In genomic region chr16:9153502-9153864, GRCh38 we compare ENCODE assay signal across 16 cellular contexts.
A peak's percentile ranks its signal among the peaks of the same experiment; 100 is the strongest.
DNase-seq lines count a peak whose midpoint lies in the region; ATAC-seq, FAIRE-seq and TF ChIP-seq lines count a peak whose summit lies in the region.
"Had no signal": no experiment of that assay in that cellular context is flagged by ENCODE, and none has a peak within 500 bp of the region (broad histone marks: within the 10 kb centered on the region; RNA-seq: fewer than 3 reads in every experiment).

No MANE protein-coding gene starts in this region.

- H3K27me3 ChIP-seq in IMR-90 (ENCODE audit: control insufficient read depth, insufficient read depth, low read length) = no peaks in the 10 kb centered on the region; the same call in 1 of the 2 replicates

- no peak overlapping the region for H3K27ac ChIP-seq in IMR-90 (ENCODE audit: insufficient read depth, low read length)
- H3K27ac ChIP-seq: GM23248 had no signal

- no peak overlapping the region for H3K4me2 ChIP-seq in IMR-90 (ENCODE audit: low read depth, low read length)

- no peak for TF ChIP-seq RAD21 in IMR-90 (IDR thresholded peaks at IDR 0.05; ENCODE audit: low read length)

- no peak overlapping the region for H2AK9ac ChIP-seq in IMR-90 (replicated peaks; ENCODE audit: low read depth, low read length, poor library complexity)

- 96 to 100% methylated on average over 4 of the region's 4 CpGs for WGBS in IMR-90 (ENCODE audit: extremely low coverage in 2 of 2, insufficient read length in 1 of 2), 2 experiments

- no peak overlapping the region for H4K5ac ChIP-seq in IMR-90 (ENCODE audit: low read depth, low read length)

- POLR2A ChIA-PET in IMR-90 (lab: Charles Lee; ENCODE audit: unreplicated experiment) = no interaction called here

- dilution Hi-C loops in IMR-90 (cut with HindIII; ENCODE audit: low sequenced_read_pairs, unreplicated experiment) = no loop called here

- no peak overlapping the region for H2AK5ac ChIP-seq in IMR-90 (ENCODE audit: low read depth, low read length)

- BruUV-seq in IMR-90 (replicated peaks; lab: Mats Ljungman, UMichigan) = no TSS peak

- H2AFZ ChIP-seq in IMR-90 (replicated peaks; ENCODE audit: low read length, poor library complexity) = no peak overlapping the region
- H2AFZ ChIP-seq: GM23248 had no signal

- H3K79me1 ChIP-seq in IMR-90 (ENCODE audit: low read depth in 1 of 2, low read length in 2 of 2) = no peaks in the 10 kb centered on the region

- peaks cover 3% of the 10 kb centered on the region for H3K4me1 Mint-ChIP-seq in endothelial cell (ENCODE audit: unreplicated experiment)

- TF ChIP-seq POLR2A in H54 (IDR thresholded peaks at IDR 0.05; ENCODE audit: low read depth, low read length) (no peak), IMR-90 (IDR thresholded peaks at IDR 0.05; ENCODE audit: low read depth, low read length) (no peak)

- no peak overlapping the region for H2BK120ac ChIP-seq in IMR-90 (ENCODE audit: low read depth, low read length)

- no peak overlapping the region for H4K91ac ChIP-seq in IMR-90 (ENCODE audit: insufficient read depth, low read depth, low read length)

- no peak overlapping the region for H3K4me3 ChIP-seq in IMR-90 (ENCODE audit: insufficient read depth, low read depth, low read length)
- H3K4me3 ChIP-seq: GM23248, HAP-1 had no signal

- in situ Hi-C loops in IMR-90 (cut with MboI; ENCODE audit: low sequenced_read_pairs) = loop anchor here (10.0 to 25.0 kb wide), 2 partner anchors 1034 to 1591 kb away; partner anchors contain the start of genes GRIN2A and NUBP1

- no peaks in the 10 kb centered on the region for H4K20me1 ChIP-seq in IMR-90 (ENCODE audit: insufficient read depth, low read length)

- peaks cover 6% of the 10 kb centered on the region; the same call in 1 of the 2 replicates for H3K4me1 ChIP-seq in IMR-90 (ENCODE audit: control insufficient read depth, insufficient read depth, low read length)

- no peak for TF ChIP-seq CTCF in IMR-90 (conservative IDR thresholded peaks at IDR 0.05; ENCODE audit: low read depth, low read length)
- no peak for TF ChIP-seq CTCF in endothelial cell (IDR thresholded peaks at IDR 0.05; ENCODE audit: unreplicated experiment)

- H3K23ac ChIP-seq in IMR-90 (ENCODE audit: low read depth, low read length) = no peak overlapping the region

- H3K36me3 ChIP-seq in IMR-90 (ENCODE audit: control insufficient read depth, insufficient read depth, low read length) = no peaks in the 10 kb centered on the region
- H3K36me3 ChIP-seq: HAP-1 had no signal

- H3K4ac ChIP-seq in IMR-90 (ENCODE audit: low read depth, low read length) = no peak overlapping the region

- no peak overlapping the region for H3K14ac ChIP-seq in IMR-90 (replicated peaks; ENCODE audit: low read depth, low read length)

- no peak overlapping the region for H3K56ac ChIP-seq in IMR-90 (ENCODE audit: extremely low read depth, insufficient read depth, low read length)

- H3K9me3 ChIP-seq in IMR-90 (ENCODE audit: control insufficient read depth, insufficient read depth, low read length) = no peaks in the 10 kb centered on the region
- H3K9me3 ChIP-seq: HAP-1 had no signal

- H3K36me3 Mint-ChIP-seq in endothelial cell (ENCODE audit: low read depth, unreplicated experiment) = peaks cover 7% of the 10 kb centered on the region
- H3K36me3 Mint-ChIP-seq: CD4-positive, alpha-beta memory T cell had no signal

- no peaks in the 10 kb centered on the region; the same call in none of the 2 replicates for H3K9me1 ChIP-seq in IMR-90 (ENCODE audit: insufficient read depth, low read length)

- H3K18ac ChIP-seq in IMR-90 (ENCODE audit: low read depth, low read length) = no peak overlapping the region

- peaks cover 9% of the 10 kb centered on the region for H3K27me3 Mint-ChIP-seq in endothelial cell (ENCODE audit: unreplicated experiment)

- peak; percentile 36 for FAIRE-seq in H54 (lab: Jason Lieb, UNC)
- FAIRE-seq: G401.6, GM19239 had no signal

- intact Hi-C loops in IMR-90 (cut with micrococcal nuclease) = no loop called here
- intact Hi-C loops in posterior vena cava (cut with DNase I) = no loop called here

- no peak overlapping the region for H2BK20ac ChIP-seq in IMR-90 (ENCODE audit: low read depth, low read length)

- CTCF ChIA-PET in IMR-90 (lab: Yijun Ruan, JAX) = no interaction called here

- H3K4me3 Mint-ChIP-seq in endothelial cell (ENCODE audit: unreplicated experiment) = no peak overlapping the region
- H3K4me3 Mint-ChIP-seq: CD4-positive, alpha-beta memory T cell had no signal

- peak overlapping the region; percentile 0 for H3K27ac Mint-ChIP-seq in endothelial cell (ENCODE audit: unreplicated experiment)

- no peak overlapping the region for H3K9ac ChIP-seq in IMR-90 (ENCODE audit: low read depth, low read length)
- H3K9ac ChIP-seq: GM23248 had no signal

- no peak overlapping the region for H4K8ac ChIP-seq in IMR-90 (ENCODE audit: low read depth in 2 of 2, low read length in 2 of 2)

- DNase-seq in H54 (ENCODE audit: insufficient read length, low spot score) = no peak
- DNase-seq in IMR-90 = no peak
- no peak for DNase-seq in endothelial cell (ENCODE audit: low spot score)
- DNase-seq in posterior vena cava (ENCODE audit: low spot score) = no peak
- DNase-seq in NCI-H146 treated with DMSO at 0.1 percent for 48 hours (lab: John Stamatoyannopoulos, UW; ENCODE audit: unreplicated experiment) = no peak
- DNase-seq in DMS79 treated with DMSO at 0.1 percent for 48 hours (lab: John Stamatoyannopoulos, UW) = no peak
- DNase-seq: C1 segment of cervical spinal cord; Calu3; CD4-positive, alpha-beta memory T cell; COR-L47; DMS53; DND-41; GM23248 had no signal

- no peaks in the 10 kb centered on the region for H3K9me3 Mint-ChIP-seq in endothelial cell (ENCODE audit: unreplicated experiment)

- peak overlapping the region; percentile 85 for H2BK5ac ChIP-seq in IMR-90 (ENCODE audit: low read depth, low read length, poor library complexity, severe bottlenecking)

- no peak for ATAC-seq in IMR-90 (ENCODE audit: low read depth)

- H2BK15ac ChIP-seq in IMR-90 (ENCODE audit: low read depth, low read length) = no peak overlapping the region

TF ChIP-seq in IMR-90, 13 proteins besides CTCF, POLR2A, EP300 and RAD21:
- TF ChIP-seq MXI1 (IDR thresholded peaks at IDR 0.05; ENCODE audit: borderline replicate concordance, low read depth, low read length) (no peak), MAFK (IDR thresholded peaks at IDR 0.05; ENCODE audit: low read depth, low read length) (no peak), CHD1 (IDR thresholded peaks at IDR 0.05; ENCODE audit: low read depth, low read length) (no peak), CEBPB (IDR thresholded peaks at IDR 0.05; ENCODE audit: low read depth, low read length) (no peak), MAZ (IDR thresholded peaks at IDR 0.05; ENCODE audit: borderline replicate concordance, low read depth, low read length) (no peak), RCOR1 (IDR thresholded peaks at IDR 0.05; ENCODE audit: insufficient replicate concordance, low read length) (no peak), ELK1 (IDR thresholded peaks at IDR 0.05; ENCODE audit: borderline replicate concordance, low read depth, low read length) (no peak), SMC3 (IDR thresholded peaks at IDR 0.05; ENCODE audit: low read depth, low read length) (no peak), NFE2L2 (IDR thresholded peaks at IDR 0.05; ENCODE audit: low read depth, low read length) (no peak), USF2 (IDR thresholded peaks at IDR 0.05; ENCODE audit: low read depth, low read length) (no peak), FOS (IDR thresholded peaks at IDR 0.05; ENCODE audit: low read depth, low read length) (no peak), RFX5 (IDR thresholded peaks at IDR 0.05; ENCODE audit: low read depth, low read length) (no peak), BHLHE40 (IDR thresholded peaks at IDR 0.05; ENCODE audit: low read depth, low read length) (no peak)
TF ChIP-seq in IMR-90: peak in this region for 0.
